Comparison of ENCODE assay signal across 8 cellular contexts in the genomic region with DNA sequence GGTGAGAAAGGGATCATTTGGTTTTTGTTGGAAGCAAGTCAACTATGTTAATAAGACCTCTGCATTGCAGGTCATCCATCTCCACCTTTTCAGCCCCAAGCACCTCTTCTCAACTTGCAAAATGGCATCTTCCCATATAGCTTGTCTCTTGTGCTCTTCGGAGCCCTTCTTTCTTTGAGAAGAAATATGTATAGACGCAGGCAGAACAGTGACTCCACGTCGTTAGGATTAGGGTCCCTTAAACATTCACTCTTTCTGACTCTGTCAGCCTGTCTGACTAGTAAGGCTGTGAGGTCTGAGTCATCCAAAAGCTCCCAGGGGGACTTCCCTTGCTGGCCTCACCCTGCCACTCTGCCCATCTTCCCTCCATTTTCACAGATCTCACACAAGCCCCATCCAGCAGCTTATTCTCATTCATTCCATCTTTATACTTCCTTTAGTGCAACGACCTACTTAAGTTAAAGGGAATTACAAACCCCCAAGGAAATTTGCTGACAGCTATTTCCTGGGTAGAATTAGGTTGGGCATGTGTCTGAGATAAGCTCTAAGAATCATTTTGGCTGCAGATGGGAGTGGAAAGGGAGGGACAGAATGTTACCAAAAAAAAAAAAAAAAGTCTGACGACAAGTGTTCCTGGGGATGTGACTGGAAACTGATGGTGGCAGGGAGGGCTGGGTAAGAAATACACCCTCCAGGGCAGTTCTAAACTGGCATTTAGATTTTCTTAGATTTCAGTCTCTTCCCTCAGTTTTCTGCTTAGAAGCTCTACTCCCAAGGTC. TPM values are rescaled to one million over a fixed set of nuclear protein-coding genes. Genes with fewer than 3 reads are reported as not detected.
A peak's percentile ranks its signal among the peaks of the same experiment; 100 is the strongest.
DNase-seq lines count a peak whose midpoint lies in the region; ATAC-seq lines count a peak whose summit lies in the region.

No MANE protein-coding gene starts in this region.

- no peak overlapping the region for H3K4me3 ChIP-seq in CD8-positive, alpha-beta memory T cell (ENCODE audit: low read length)

- DNase-seq in stimulated activated naive CD4-positive, alpha-beta T cell treated with Interleukin-2 at 50 U/mL for 16 hours (lab: John Stamatoyannopoulos, UW) = peak; percentile 2
- DNase-seq in stimulated activated naive CD4-positive, alpha-beta T cell (lab: John Stamatoyannopoulos, UW) = no peak
- DNase-seq in activated T-helper 2 cell treated with anti-CD3 and anti-CD28 coated beads, Interferon-gamma antibody, Interleukin-2, Interleukin-4, amounts not matched to agents 10 μg/mL and 5 μg/mL and 100 μg/mL, durations not matched to agents 14 hours and 24 hours and 36 hours (ENCODE audit: low spot score) = no peak
- peak; percentile 6 to 22 for DNase-seq in stimulated activated CD4-positive, alpha-beta T cell treated with anti-CD3 and anti-CD28 coated beads, Interleukin-4, amount 100 ng/mL, for 48 hours (ENCODE audit: low read depth in 2 of 2)
- DNase-seq in cortex of kidney (lab: John Stamatoyannopoulos, UW) (no peak), germinal center (ENCODE audit: low spot score) (no peak)
- no peak for DNase-seq in CD8-positive, alpha-beta memory T cell

- H3K9me3 Mint-ChIP-seq in activated T-helper 2 cell treated with anti-CD3 and anti-CD28 coated beads, Interferon-gamma antibody, Interleukin-2, Interleukin-4, amounts not matched to agents 10 μg/mL and 5 μg/mL and 100 μg/mL, durations not matched to agents 14 hours and 24 hours and 36 hours = no peaks in the 10 kb centered on the region
- H3K9me3 Mint-ChIP-seq in CD8-positive, alpha-beta memory T cell = no peaks in the 10 kb centered on the region

- no peak overlapping the region for H3K27ac ChIP-seq in CD8-positive, alpha-beta memory T cell (ENCODE audit: low read depth, low read length)

- no peaks in the 10 kb centered on the region for H3K27me3 Mint-ChIP-seq in activated T-helper 2 cell treated with anti-CD3 and anti-CD28 coated beads, Interferon-gamma antibody, Interleukin-2, Interleukin-4, amounts not matched to agents 10 μg/mL and 5 μg/mL and 100 μg/mL, durations not matched to agents 14 hours and 24 hours and 36 hours (ENCODE audit: low read depth)
- peaks cover 0 to 11% of the 10 kb centered on the region in 2 donors for H3K27me3 Mint-ChIP-seq in CD8-positive, alpha-beta memory T cell

- no peaks in the 10 kb centered on the region for H3K27me3 ChIP-seq in CD8-positive, alpha-beta memory T cell (ENCODE audit: insufficient read depth, low read length, poor library complexity, severe bottlenecking)

- H3K27ac Mint-ChIP-seq in activated T-helper 2 cell treated with anti-CD3 and anti-CD28 coated beads, Interferon-gamma antibody, Interleukin-2, Interleukin-4, amounts not matched to agents 10 μg/mL and 5 μg/mL and 100 μg/mL, durations not matched to agents 14 hours and 24 hours and 36 hours = peak overlapping the region; percentile 19
- peak overlapping the region in 2 of 8 donors; percentile 11 to 12 for H3K27ac Mint-ChIP-seq in CD8-positive, alpha-beta memory T cell

- H3K36me3 Mint-ChIP-seq in activated T-helper 2 cell treated with anti-CD3 and anti-CD28 coated beads, Interferon-gamma antibody, Interleukin-2, Interleukin-4, amounts not matched to agents 10 μg/mL and 5 μg/mL and 100 μg/mL, durations not matched to agents 14 hours and 24 hours and 36 hours (ENCODE audit: low read depth) = no peaks in the 10 kb centered on the region
- peaks cover 0 to 2% (median 0%) of the 10 kb centered on the region in 3 donors for H3K36me3 Mint-ChIP-seq in CD8-positive, alpha-beta memory T cell

- no peaks in the 10 kb centered on the region for H3K36me3 ChIP-seq in CD8-positive, alpha-beta memory T cell (ENCODE audit: insufficient read depth, low read length)

- CTCF ChIA-PET in CD8-positive, alpha-beta memory T cell (lab: Charles Lee) = no interaction called here

- H3K9me3 ChIP-seq in CD8-positive, alpha-beta memory T cell (ENCODE audit: low read length) = no peaks in the 10 kb centered on the region

- ATAC-seq in HG03565 (IDR thresholded peaks at IDR 0.05; ENCODE audit: unreplicated experiment) = peak; percentile 87

- no peaks in the 10 kb centered on the region for H3K4me1 ChIP-seq in CD8-positive, alpha-beta memory T cell (ENCODE audit: insufficient read depth, low read length)

- H3K4me3 Mint-ChIP-seq in activated T-helper 2 cell treated with anti-CD3 and anti-CD28 coated beads, Interferon-gamma antibody, Interleukin-2, Interleukin-4, amounts not matched to agents 10 μg/mL and 5 μg/mL and 100 μg/mL, durations not matched to agents 14 hours and 24 hours and 36 hours (ENCODE audit: low read depth) = no peak overlapping the region
- no peak overlapping the region for H3K4me3 Mint-ChIP-seq in CD8-positive, alpha-beta memory T cell

- intact Hi-C loops in activated T-helper 2 cell treated with anti-CD3 and anti-CD28 coated beads, Interferon-gamma antibody, Interleukin-2, Interleukin-4, amounts not matched to agents 10 μg/mL and 5 μg/mL and 100 μg/mL, durations not matched to agents 14 hours and 24 hours and 36 hours (cut with micrococcal nuclease) = loop anchor here (1.0 to 5.0 kb wide), 2 partner anchors 24 to 63 kb away; no protein-coding TSS in a partner anchor

- POLR2A ChIA-PET in CD8-positive, alpha-beta memory T cell (lab: Charles Lee) = no interaction called here

- peaks cover 22% of the 10 kb centered on the region for H3K4me1 Mint-ChIP-seq in activated T-helper 2 cell treated with anti-CD3 and anti-CD28 coated beads, Interferon-gamma antibody, Interleukin-2, Interleukin-4, amounts not matched to agents 10 μg/mL and 5 μg/mL and 100 μg/mL, durations not matched to agents 14 hours and 24 hours and 36 hours (ENCODE audit: low read depth)
- peaks cover 0 to 3% (median 0%) of the 10 kb centered on the region in 3 donors for H3K4me1 Mint-ChIP-seq in CD8-positive, alpha-beta memory T cell

RNA-seq across cellular contexts. Expression of a gene that starts 37.7 kb away (rescaled TPM):
- 48.6 and 49.3 TPM in 2 replicates for total RNA-seq in activated T-helper 2 cell treated with anti-CD3 and anti-CD28 coated beads, Interferon-gamma antibody, Interleukin-2, Interleukin-4, amounts not matched to agents 10 μg/mL and 5 μg/mL and 100 μg/mL, durations not matched to agents 14 hours and 24 hours and 36 hours
- total RNA-seq in CD8-positive, alpha-beta memory T cell = 10 to 100 TPM; 68.6 to 69.8 TPM
- polyA plus RNA-seq in CD8-positive, alpha-beta memory T cell = 11.1 TPM

Comparison
In these comparisons a context has a peak if more than half of its experiments do, and no peak if none do; other contexts are left out.
1. DNase-seq: peak in stimulated activated naive CD4-positive, alpha-beta T cell treated with Interleukin-2 at 50 U/mL for 16 hours (single experiment) and stimulated activated CD4-positive, alpha-beta T cell treated with anti-CD3 and anti-CD28 coated beads, Interleukin-4, amount 100 ng/mL, for 48 hours (2 of 2); none in stimulated activated naive CD4-positive, alpha-beta T cell (0 of 6), activated T-helper 2 cell treated with anti-CD3 and anti-CD28 coated beads, Interferon-gamma antibody, Interleukin-2, Interleukin-4, amounts not matched to agents 10 μg/mL and 5 μg/mL and 100 μg/mL, durations not matched to agents 14 hours and 24 hours and 36 hours (single experiment), cortex of kidney (single experiment), CD8-positive, alpha-beta memory T cell (0 of 5) and germinal center (single experiment).